Comparison of ENCODE assay signal across 2 cellular contexts in genomic region chr21:37207441-37208009, GRCh38.
TF ChIP-seq lines count a peak whose summit lies in the region.

No MANE protein-coding gene starts in this region.

TF ChIP-seq in IMR-90, 13 proteins besides CTCF, POLR2A, EP300 and RAD21:
- TF ChIP-seq USF2 (IDR thresholded peaks at IDR 0.05; ENCODE audit: low read depth, low read length): no peak
- TF ChIP-seq RFX5 (IDR thresholded peaks at IDR 0.05; ENCODE audit: low read depth, low read length): no peak
- no peak for TF ChIP-seq NFE2L2 (IDR thresholded peaks at IDR 0.05; ENCODE audit: low read depth, low read length)
- TF ChIP-seq FOS (IDR thresholded peaks at IDR 0.05; ENCODE audit: low read depth, low read length): no peak
- TF ChIP-seq CEBPB (IDR thresholded peaks at IDR 0.05; ENCODE audit: low read depth, low read length): no peak
- no peak for TF ChIP-seq MAZ (IDR thresholded peaks at IDR 0.05; ENCODE audit: borderline replicate concordance, low read depth, low read length)
- no peak for TF ChIP-seq MAFK (IDR thresholded peaks at IDR 0.05; ENCODE audit: low read depth, low read length)
- no peak for TF ChIP-seq ELK1 (IDR thresholded peaks at IDR 0.05; ENCODE audit: borderline replicate concordance, low read depth, low read length)
- TF ChIP-seq RCOR1 (IDR thresholded peaks at IDR 0.05; ENCODE audit: insufficient replicate concordance, low read length): no peak

TF ChIP-seq in K562, 482 proteins besides CTCF, POLR2A, EP300 and RAD21:
- TF ChIP-seq NR1H2 (CRISPR knock-in tag; IDR thresholded peaks at IDR 0.05) (0 out of 2 replicates have a peak, but pooled peaks have one; percentile 45), CREM (IDR thresholded peaks at IDR 0.05; ENCODE audit: low read depth) (no peak), HEY1 (CRISPR knock-in tag; IDR thresholded peaks at IDR 0.05; ENCODE audit: borderline replicate concordance) (no peak), ZNF707 (CRISPR knock-in tag; conservative IDR thresholded peaks at IDR 0.05) (no peak), FOSL1 (tag; conservative IDR thresholded peaks at IDR 0.05) (no peak)
- TF ChIP-seq, protein P1, sequence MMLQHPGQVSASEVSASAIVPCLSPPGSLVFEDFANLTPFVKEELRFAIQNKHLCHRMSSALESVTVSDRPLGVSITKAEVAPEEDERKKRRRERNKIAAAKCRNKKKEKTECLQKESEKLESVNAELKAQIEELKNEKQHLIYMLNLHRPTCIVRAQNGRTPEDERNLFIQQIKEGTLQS (IDR thresholded peaks at IDR 0.05): 0 out of 2 replicates have a peak, but pooled peaks have one; percentile 37
- TF ChIP-seq, protein P1 (CRISPR knock-in tag; conservative IDR thresholded peaks at IDR 0.05): no peak
